Comparison of ENCODE assay signal across 13 cellular contexts in genomic region chr9:84266087-84266561, GRCh38.
DNase-seq lines count a peak whose midpoint lies in the region; ATAC-seq and TF ChIP-seq lines count a peak whose summit lies in the region.
"Had no signal": no experiment of that assay in that cellular context is flagged by ENCODE, and none has a peak within 500 bp of the region (broad histone marks: within the 10 kb centered on the region; RNA-seq: fewer than 3 reads in every experiment).

No MANE protein-coding gene starts in this region.

- H3K4me1 ChIP-seq in body of pancreas (no peaks in the 10 kb centered on the region), ascending aorta (no peaks in the 10 kb centered on the region)
- H3K4me1 ChIP-seq: upper lobe of right lung had no signal

- no peaks in the 10 kb centered on the region for H3K27me3 ChIP-seq in body of pancreas
- H3K27me3 ChIP-seq in ascending aorta, result no peaks in the 10 kb centered on the region
- H3K27me3 ChIP-seq: upper lobe of right lung had no signal

- no peak overlapping the region for H3K4me3 ChIP-seq in body of pancreas
- H3K4me3 ChIP-seq in ascending aorta, result no peak overlapping the region
- H3K4me3 ChIP-seq: upper lobe of right lung had no signal

- peak; percentile 36 for DNase-seq in activated naive CD4-positive, alpha-beta T cell treated with anti-CD3 and anti-CD28 coated beads, Interleukin-2, amount 10 ng/mL, durations not matched to agents 7 days and 5 days
- no peak for DNase-seq in activated naive CD4-positive, alpha-beta T cell treated with anti-CD3 and anti-CD28 coated beads, Interleukin-2, amount 50 U/mL, for 16 hours
- peak; percentile 70 for DNase-seq in NCI-H1417 treated with DMSO at 0.1 percent for 48 hours (lab: John Stamatoyannopoulos, UW)
- peak in 3 of 4 donors; percentile 13 to 42 (median 31) for DNase-seq in body of pancreas
- DNase-seq in stimulated activated effector memory CD8-positive, alpha-beta T cell treated with anti-CD3 and anti-CD28 coated beads, Interleukin-12 subunit alpha, Interleukin-12 subunit beta, amount 100 ng/mL, for 72 hours (ENCODE audit: low spot score in 2 of 2), result no peak
- DNase-seq in ascending aorta (ENCODE audit: low spot score in 2 of 2), result no peak
- no peak for DNase-seq in Right ventricle myocardium inferior (ENCODE audit: missing footprints)
- DNase-seq in HK-2 (ENCODE audit: unreplicated experiment), result no peak
- DNase-seq: activated T-cell treated with anti-CD3 and anti-CD28 coated beads, Interleukin-2, amount 50 U/mL, for 1 hour; upper lobe of right lung had no signal

- H3K9me3 Mint-ChIP-seq in activated naive CD4-positive, alpha-beta T cell treated with anti-CD3 and anti-CD28 coated beads, Interleukin-2, amount 10 ng/mL, durations not matched to agents 7 days and 5 days, result no peaks in the 10 kb centered on the region
- no peaks in the 10 kb centered on the region for H3K9me3 Mint-ChIP-seq in stimulated activated effector memory CD8-positive, alpha-beta T cell treated with anti-CD3 and anti-CD28 coated beads, Interleukin-12 subunit alpha, Interleukin-12 subunit beta, amount 100 ng/mL, for 72 hours
- H3K9me3 Mint-ChIP-seq: CD4-positive, CD25-positive, alpha-beta regulatory T cell; memory B cell had no signal

- H3K36me3 Mint-ChIP-seq in activated naive CD4-positive, alpha-beta T cell treated with anti-CD3 and anti-CD28 coated beads, Interleukin-2, amount 10 ng/mL, durations not matched to agents 7 days and 5 days, result no peaks in the 10 kb centered on the region
- no peaks in the 10 kb centered on the region for H3K36me3 Mint-ChIP-seq in stimulated activated effector memory CD8-positive, alpha-beta T cell treated with anti-CD3 and anti-CD28 coated beads, Interleukin-12 subunit alpha, Interleukin-12 subunit beta, amount 100 ng/mL, for 72 hours
- H3K36me3 Mint-ChIP-seq: CD4-positive, CD25-positive, alpha-beta regulatory T cell; memory B cell had no signal

- H3K36me3 ChIP-seq in body of pancreas (replicated peaks in 1 of 2; ENCODE audit: insufficient read depth in 1 of 2, low read depth in 2 of 2) (no peaks in the 10 kb centered on the region), ascending aorta (no peaks in the 10 kb centered on the region)
- H3K36me3 ChIP-seq: upper lobe of right lung had no signal

- H3K27me3 Mint-ChIP-seq in activated naive CD4-positive, alpha-beta T cell treated with anti-CD3 and anti-CD28 coated beads, Interleukin-2, amount 10 ng/mL, durations not matched to agents 7 days and 5 days, result no peaks in the 10 kb centered on the region
- H3K27me3 Mint-ChIP-seq: memory B cell had no signal

- CTCF ChIA-PET in activated naive CD4-positive, alpha-beta T cell treated with anti-CD3 and anti-CD28 coated beads, Interleukin-2, amount 10 ng/mL, durations not matched to agents 7 days and 5 days (lab: Charles Lee), result interaction anchor here (1.1 to 2.4 kb wide), 5 partner anchors 11 to 346 kb away, joined by 3 to 17 read pairs (median 4); no protein-coding TSS in a partner anchor

- TF ChIP-seq CTCF in body of pancreas (IDR thresholded peaks at IDR 0.05) (no peak), ascending aorta (IDR thresholded peaks at IDR 0.05) (no peak)

- H3K9me3 ChIP-seq in body of pancreas, result no peaks in the 10 kb centered on the region
- H3K9me3 ChIP-seq in ascending aorta, result no peaks in the 10 kb centered on the region
- H3K9me3 ChIP-seq: upper lobe of right lung had no signal

- ATAC-seq in body of pancreas (peak; percentile 20), Right ventricle myocardium inferior (no peak)
- peak; percentile 42 for ATAC-seq in stimulated activated effector memory CD8-positive, alpha-beta T cell treated with anti-CD3 and anti-CD28 coated beads, Interleukin-12 subunit alpha, Interleukin-12 subunit beta, amount 100 ng/mL, for 72 hours
- ATAC-seq: upper lobe of right lung had no signal

- H3K4me1 Mint-ChIP-seq in activated naive CD4-positive, alpha-beta T cell treated with anti-CD3 and anti-CD28 coated beads, Interleukin-2, amount 10 ng/mL, durations not matched to agents 7 days and 5 days, result peaks cover 15% of the 10 kb centered on the region
- H3K4me1 Mint-ChIP-seq in stimulated activated effector memory CD8-positive, alpha-beta T cell treated with anti-CD3 and anti-CD28 coated beads, Interleukin-12 subunit alpha, Interleukin-12 subunit beta, amount 100 ng/mL, for 72 hours, result peaks cover 1% of the 10 kb centered on the region

- intact Hi-C loops in body of pancreas (cut with DNase I), result no loop called here
- intact Hi-C loops in ascending aorta (cut with DNase I), result no loop called here
- intact Hi-C loops in Right ventricle myocardium inferior (cut with DNase I), result no loop called here

- no peak overlapping the region for H3K27ac Mint-ChIP-seq in activated naive CD4-positive, alpha-beta T cell treated with anti-CD3 and anti-CD28 coated beads, Interleukin-2, amount 10 ng/mL, durations not matched to agents 7 days and 5 days
- H3K27ac Mint-ChIP-seq in stimulated activated effector memory CD8-positive, alpha-beta T cell treated with anti-CD3 and anti-CD28 coated beads, Interleukin-12 subunit alpha, Interleukin-12 subunit beta, amount 100 ng/mL, for 72 hours, result peak overlapping the region; percentile 58
- H3K27ac Mint-ChIP-seq: CD4-positive, CD25-positive, alpha-beta regulatory T cell; memory B cell had no signal

- no peak for TF ChIP-seq POLR2A in body of pancreas (IDR thresholded peaks at IDR 0.05)

- WGBS in body of pancreas, 2 donors, result 53 to 61% methylated on average over 5 of the region's 5 CpGs

- H3K4me3 Mint-ChIP-seq in activated naive CD4-positive, alpha-beta T cell treated with anti-CD3 and anti-CD28 coated beads, Interleukin-2, amount 10 ng/mL, durations not matched to agents 7 days and 5 days, result peak overlapping the region; percentile 11
- H3K4me3 Mint-ChIP-seq in stimulated activated effector memory CD8-positive, alpha-beta T cell treated with anti-CD3 and anti-CD28 coated beads, Interleukin-12 subunit alpha, Interleukin-12 subunit beta, amount 100 ng/mL, for 72 hours, result no peak overlapping the region
- H3K4me3 Mint-ChIP-seq: CD4-positive, CD25-positive, alpha-beta regulatory T cell; memory B cell had no signal

- H3K27ac ChIP-seq in body of pancreas (no peak overlapping the region), ascending aorta (no peak overlapping the region)
- H3K27ac ChIP-seq: epithelial cell of prostate, upper lobe of right lung had no signal

Comparison
In these comparisons a context has a peak if more than half of its experiments do, and no peak if none do; other contexts are left out.
1. DNase-seq: peak in activated naive CD4-positive, alpha-beta T cell treated with anti-CD3 and anti-CD28 coated beads, Interleukin-2, amount 10 ng/mL, durations not matched to agents 7 days and 5 days (single experiment), NCI-H1417 treated with DMSO at 0.1 percent for 48 hours (single experiment) and body of pancreas (3 of 4); none in activated naive CD4-positive, alpha-beta T cell treated with anti-CD3 and anti-CD28 coated beads, Interleukin-2, amount 50 U/mL, for 16 hours (single experiment), stimulated activated effector memory CD8-positive, alpha-beta T cell treated with anti-CD3 and anti-CD28 coated beads, Interleukin-12 subunit alpha, Interleukin-12 subunit beta, amount 100 ng/mL, for 72 hours (0 of 2), ascending aorta (0 of 2), Right ventricle myocardium inferior (single experiment) and HK-2 (single experiment).